Comparison of ENCODE assay signal across 19 cellular contexts in genomic region chr16:16162591-16162990, GRCh38.
"Had no signal": no experiment of that assay in that cellular context is flagged by ENCODE, and none has a peak within 500 bp of the region (broad histone marks: within the 10 kb centered on the region; RNA-seq: fewer than 3 reads in every experiment).

No MANE protein-coding gene starts in this region.

- ATAC-seq: body of pancreas, mucosa of descending colon, T-helper 17 cell had no signal

- H3K4me3 Mint-ChIP-seq: activated CD4-positive, alpha-beta T cell treated with anti-CD3 and anti-CD28 coated beads, Interleukin-2, amount 10 ng/mL, durations not matched to agents 24 days and 14 days; activated naive CD8-positive, alpha-beta T cell treated with anti-CD3 and anti-CD28 coated beads, Interleukin-2, amount 10 ng/mL, durations not matched to agents 7 days and 5 days; endodermal cell; naive B cell; neural crest cell; T-helper 17 cell had no signal

- H3K27ac Mint-ChIP-seq: activated CD4-positive, alpha-beta T cell treated with anti-CD3 and anti-CD28 coated beads, Interleukin-2, amount 10 ng/mL, durations not matched to agents 24 days and 14 days; activated naive CD8-positive, alpha-beta T cell treated with anti-CD3 and anti-CD28 coated beads, Interleukin-2, amount 10 ng/mL, durations not matched to agents 7 days and 5 days; endodermal cell; progenitor cell of endocrine pancreas; T-helper 17 cell had no signal

- H3K4me1 ChIP-seq: body of pancreas, colonic mucosa, stomach, vagina had no signal

- H3K36me3 ChIP-seq: colonic mucosa, vagina, WERI-Rb-1 had no signal

- H3K27me3 Mint-ChIP-seq: activated CD4-positive, alpha-beta T cell treated with anti-CD3 and anti-CD28 coated beads, Interleukin-2, amount 10 ng/mL, durations not matched to agents 24 days and 14 days; activated naive CD8-positive, alpha-beta T cell treated with anti-CD3 and anti-CD28 coated beads, Interleukin-2, amount 10 ng/mL, durations not matched to agents 7 days and 5 days; progenitor cell of endocrine pancreas; T-helper 17 cell had no signal

- H3K9me3 ChIP-seq: body of pancreas, colonic mucosa, mucosa of descending colon, vagina had no signal

- H3K36me3 Mint-ChIP-seq: activated naive CD8-positive, alpha-beta T cell treated with anti-CD3 and anti-CD28 coated beads, Interleukin-2, amount 10 ng/mL, durations not matched to agents 7 days and 5 days had no signal

- H3K27ac ChIP-seq: body of pancreas, colonic mucosa, epithelial cell of prostate, stomach, vagina, WERI-Rb-1 had no signal

- H3K4me3 ChIP-seq: body of pancreas, colonic mucosa, mucosa of descending colon, stomach, vagina had no signal

- H3K4me1 Mint-ChIP-seq: activated naive CD8-positive, alpha-beta T cell treated with anti-CD3 and anti-CD28 coated beads, Interleukin-2, amount 10 ng/mL, durations not matched to agents 7 days and 5 days; endodermal cell; naive B cell; neural crest cell; T-helper 17 cell had no signal

- DNase-seq: activated CD4-positive, alpha-beta T cell treated with anti-CD3 and anti-CD28 coated beads, Interleukin-2, amount 10 ng/mL, durations not matched to agents 24 days and 14 days; activated naive CD4-positive, alpha-beta T cell; activated naive CD8-positive, alpha-beta T cell treated with anti-CD3 and anti-CD28 coated beads, Interleukin-2, amount 10 ng/mL, durations not matched to agents 7 days and 5 days; body of pancreas; central memory CD4-positive, alpha-beta T cell; colonic mucosa; endodermal cell; foreskin fibroblast; mesenchymal stem cell; mucosa of descending colon; naive B cell; stomach; T-helper 17 cell; trophoblast cell; WERI-Rb-1 had no signal

- H3K27me3 ChIP-seq: body of pancreas, colonic mucosa, stomach, vagina had no signal
